ENCODE assay signal across 1 cellular context in genomic region chr6:5003604-5004372, GRCh38.
A peak's percentile ranks its signal among the peaks of the same experiment; 100 is the strongest.
TF ChIP-seq lines count a peak whose summit lies in the region.

RPP40 (minus strand) TSS chr6:5004037; CDS start chr6:5004002, 35 bp downstream.

TF ChIP-seq in HepG2, 621 proteins besides CTCF, POLR2A, EP300 and RAD21 (continued from another document):
- peak; percentile 60; the same call in 1 of the 2 replicates for TF ChIP-seq DZIP1 (CRISPR knock-in tag; IDR thresholded peaks at IDR 0.05)
- TF ChIP-seq ARHGAP35 (CRISPR knock-in tag; IDR thresholded peaks at IDR 0.05; ENCODE audit: borderline replicate concordance): 0 out of 2 replicates have a peak, but pooled peaks have one; percentile 61
- TF ChIP-seq ATF2 (CRISPR knock-in tag; IDR thresholded peaks at IDR 0.05): peak; percentile 57; the same call in 1 of the 2 replicates
- no peak for TF ChIP-seq SP140L (CRISPR knock-in tag; IDR thresholded peaks at IDR 0.05; ENCODE audit: borderline replicate concordance)
- peak; percentile 27; the same call in 1 of the 2 replicates for TF ChIP-seq ZNF646 (CRISPR knock-in tag; IDR thresholded peaks at IDR 0.05)
- TF ChIP-seq ZMYM3 (CRISPR knock-in tag; IDR thresholded peaks at IDR 0.05): peak; percentile 44; the same call in 1 of the 2 replicates
- 0 out of 2 replicates have a peak, but pooled peaks have one; percentile 46 for TF ChIP-seq RNF219 (CRISPR knock-in tag; IDR thresholded peaks at IDR 0.05)
- TF ChIP-seq TBX3 (IDR thresholded peaks at IDR 0.05; ENCODE audit: borderline replicate concordance): no peak
- TF ChIP-seq ZNF280D (CRISPR knock-in tag; IDR thresholded peaks at IDR 0.05): peak; percentile 49; the same call in 1 of the 2 replicates
- TF ChIP-seq DNMT3B (CRISPR knock-in tag; conservative IDR thresholded peaks at IDR 0.05): peak; percentile 53; the same call in 1 of the 2 replicates
- TF ChIP-seq FOSL1 (CRISPR knock-in tag; IDR thresholded peaks at IDR 0.05; ENCODE audit: borderline replicate concordance): peak; percentile 27; the same call in 1 of the 2 replicates
- peak; percentile 53; the same call in 1 of the 2 replicates for TF ChIP-seq RXRA (CRISPR knock-in tag; IDR thresholded peaks at IDR 0.05)
- peak; percentile 31; the same call in 1 of the 2 replicates for TF ChIP-seq THRA (CRISPR knock-in tag; IDR thresholded peaks at IDR 0.05; ENCODE audit: borderline replicate concordance)
- TF ChIP-seq ZNF572 (CRISPR knock-in tag; IDR thresholded peaks at IDR 0.05): 0 out of 2 replicates have a peak, but pooled peaks have one; percentile 51
- peak; percentile 87; the same call in 1 of the 2 replicates for TF ChIP-seq ZSCAN30 (CRISPR knock-in tag; IDR thresholded peaks at IDR 0.05)
- TF ChIP-seq ONECUT2 (CRISPR knock-in tag; IDR thresholded peaks at IDR 0.05): peak; percentile 49; the same call in 1 of the 2 replicates
- TF ChIP-seq MEIS1 (CRISPR knock-in tag; IDR thresholded peaks at IDR 0.05; ENCODE audit: borderline replicate concordance): no peak; the same call in 1 of the 2 replicates
- TF ChIP-seq SNAI1 (CRISPR knock-in tag; IDR thresholded peaks at IDR 0.05; ENCODE audit: borderline replicate concordance): peak; percentile 97
- no peak for TF ChIP-seq ZNF460 (CRISPR knock-in tag; IDR thresholded peaks at IDR 0.05; ENCODE audit: borderline replicate concordance)
- peak; percentile 37; the same call in 1 of the 2 replicates for TF ChIP-seq ZNF124 (CRISPR knock-in tag; IDR thresholded peaks at IDR 0.05)
- peak; percentile 66; the same call in 1 of the 2 replicates for TF ChIP-seq POGK (CRISPR knock-in tag; conservative IDR thresholded peaks at IDR 0.05)
- peak; percentile 87 for TF ChIP-seq ZNF761 (CRISPR knock-in tag; conservative IDR thresholded peaks at IDR 0.05)
- TF ChIP-seq ZMYM4 (CRISPR knock-in tag; IDR thresholded peaks at IDR 0.05): peak; percentile 41; the same call in 1 of the 2 replicates
- no peak for TF ChIP-seq NCOA1 (CRISPR knock-in tag; IDR thresholded peaks at IDR 0.05)
- TF ChIP-seq ZNF740 (CRISPR knock-in tag; IDR thresholded peaks at IDR 0.05): peak; percentile 77
- peak; percentile 90 for TF ChIP-seq ZBTB43 (CRISPR knock-in tag; conservative IDR thresholded peaks at IDR 0.05)
- no peak; the same call in 1 of the 2 replicates for TF ChIP-seq ZBTB44 (CRISPR knock-in tag; IDR thresholded peaks at IDR 0.05)
